20 cellular contexts compared by ENCODE assay signal in genomic region chr22:39246690-39247332, GRCh38. TPM values are rescaled to one million over a fixed set of nuclear protein-coding genes. Genes with fewer than 3 reads are reported as not detected.
DNase-seq lines count a peak whose midpoint lies in the region; ATAC-seq, FAIRE-seq and TF ChIP-seq lines count a peak whose summit lies in the region.
"Had no signal": no experiment of that assay in that cellular context is flagged by ENCODE, and none has a peak within 500 bp of the region (broad histone marks: within the 10 kb centered on the region; RNA-seq: fewer than 3 reads in every experiment).

No MANE protein-coding gene starts in this region.

- H3K27ac ChIP-seq in K562 (ENCODE audit: extremely low read depth, low read depth, low read length) (no peak overlapping the region), psoas muscle (peak overlapping the region; percentile 27), brain microvascular endothelial cell (no peak overlapping the region)
- H3K27ac ChIP-seq: 22Rv1, C4-2B had no signal

- CTCF ChIA-PET in activated CD4-positive, alpha-beta memory T cell treated with anti-CD3 and anti-CD28 coated beads for 36 hours (lab: Charles Lee): no interaction called here
- CTCF ChIA-PET in activated CD4-positive, alpha-beta memory T cell treated with anti-CD3 and anti-CD28 coated beads, Interleukin-2, amount 10 ng/mL, durations not matched to agents 7 days and 5 days (lab: Charles Lee): no interaction called here
- CTCF ChIA-PET in K562 (lab: Yijun Ruan, JAX; ENCODE audit: low intra/inter-chr PET ratio): no interaction called here

- TF ChIP-seq EP300 in K562 (IDR thresholded peaks at IDR 0.05; ENCODE audit: low read length): peak; percentile 65

- no peaks in the 10 kb centered on the region for H3K36me3 ChIP-seq in K562 (ENCODE audit: control insufficient read depth, insufficient read depth, low read length)
- no peaks in the 10 kb centered on the region for H3K36me3 ChIP-seq in psoas muscle (ENCODE audit: insufficient read depth in 1 of 2, low read depth in 1 of 2)
- no peaks in the 10 kb centered on the region for H3K36me3 ChIP-seq in brain microvascular endothelial cell (replicated peaks)

- H3K4me1 Mint-ChIP-seq in activated CD4-positive, alpha-beta memory T cell treated with anti-CD3 and anti-CD28 coated beads for 36 hours (ENCODE audit: low read depth): peaks cover 12% of the 10 kb centered on the region
- peaks cover 16% of the 10 kb centered on the region for H3K4me1 Mint-ChIP-seq in activated CD4-positive, alpha-beta memory T cell treated with anti-CD3 and anti-CD28 coated beads, Interleukin-2, amount 10 ng/mL, durations not matched to agents 7 days and 5 days

- no peaks in the 10 kb centered on the region for H3K36me3 Mint-ChIP-seq in activated CD4-positive, alpha-beta memory T cell treated with anti-CD3 and anti-CD28 coated beads for 36 hours
- no peaks in the 10 kb centered on the region for H3K36me3 Mint-ChIP-seq in activated CD4-positive, alpha-beta memory T cell treated with anti-CD3 and anti-CD28 coated beads, Interleukin-2, amount 10 ng/mL, durations not matched to agents 7 days and 5 days (ENCODE audit: low read depth)

- FAIRE-seq in GM19239 (lab: Jason Lieb, UNC) (peak; percentile 70), K562 (lab: Jason Lieb, UNC) (peak; percentile 78)

- no peak for TF ChIP-seq POLR2A in K562 (conservative IDR thresholded peaks at IDR 0.05)

- DNase-seq in activated CD4-positive, alpha-beta memory T cell treated with anti-CD3 and anti-CD28 coated beads for 36 hours: no peak
- no peak for DNase-seq in activated CD4-positive, alpha-beta memory T cell treated with anti-CD3 and anti-CD28 coated beads, Interleukin-2, amount 10 ng/mL, durations not matched to agents 7 days and 5 days
- DNase-seq in GM19239 (ENCODE audit: insufficient read length, low spot score) (no peak), K562 (ENCODE audit: extremely low read depth in 1 of 4, low spot score in 3 of 4) (peak in 2 of 4 experiments; percentile 32 to 44), psoas muscle (no peak), GM13976 (ENCODE audit: low spot score) (no peak), brain microvascular endothelial cell (no peak)
- DNase-seq: DMS79, KBM-7, NCI-H1092, NCI-H1436, NCI-H187 treated with DMSO at 0.1 percent for 48 hours, NCI-H2107, NCI-H446 treated with DMSO at 0.1 percent for 48 hours, NCI-H526 treated with DMSO at 0.1 percent for 48 hours, PC-3, SHP77 had no signal

- ATAC-seq in K562 (peak; percentile 35; the same call in 2 of the 3 replicates), psoas muscle (no peak), HG02588 (IDR thresholded peaks at IDR 0.05; ENCODE audit: unreplicated experiment) (no peak)
- ATAC-seq: PC-3 had no signal

- H3K27ac Mint-ChIP-seq in activated CD4-positive, alpha-beta memory T cell treated with anti-CD3 and anti-CD28 coated beads for 36 hours: peak overlapping the region; percentile 18
- no peak overlapping the region for H3K27ac Mint-ChIP-seq in activated CD4-positive, alpha-beta memory T cell treated with anti-CD3 and anti-CD28 coated beads, Interleukin-2, amount 10 ng/mL, durations not matched to agents 7 days and 5 days

- POLR2A ChIA-PET in activated CD4-positive, alpha-beta memory T cell treated with anti-CD3 and anti-CD28 coated beads for 36 hours (lab: Charles Lee): no interaction called here
- POLR2A ChIA-PET in activated CD4-positive, alpha-beta memory T cell treated with anti-CD3 and anti-CD28 coated beads, Interleukin-2, amount 10 ng/mL, durations not matched to agents 7 days and 5 days (lab: Charles Lee): no interaction called here
- POLR2A ChIA-PET in K562 (lab: Yijun Ruan, JAX): no interaction called here

- in situ Hi-C loops in K562 (cut with MboI) (no loop called here), GM13976 (cut with MboI; ENCODE audit: low sequenced_read_pairs, unreplicated experiment) (no loop called here), brain microvascular endothelial cell (cut with HindIII; ENCODE audit: low pct_ligation_motif_present, low sequenced_read_pairs) (no loop called here)

- H3K4me3 ChIP-seq in K562 (no peak overlapping the region), psoas muscle (no peak overlapping the region), brain microvascular endothelial cell (ENCODE audit: low read depth, low read length) (no peak overlapping the region)

- TF ChIP-seq CTCF in K562 (IDR thresholded peaks at IDR 0.05 in 2 of 3, conservative IDR thresholded peaks at IDR 0.05 in 1 of 3; ENCODE audit: insufficient read depth in 2 of 3, low read depth in 1 of 3, low read length in 3 of 3): no peak
- no peak for TF ChIP-seq CTCF in psoas muscle (IDR thresholded peaks at IDR 0.05)
- TF ChIP-seq CTCF in GM13976 (IDR thresholded peaks at IDR 0.05; ENCODE audit: borderline replicate concordance, control extremely low read depth, extremely low read depth, insufficient read depth, missing control alignments): no peak
- TF ChIP-seq CTCF in brain microvascular endothelial cell (IDR thresholded peaks at IDR 0.05; ENCODE audit: low read depth, low read length, missing control alignments): no peak

- peaks cover 0 to 4% of the 10 kb centered on the region in 2 experiments; a peak in 2 of 5 replicates for H3K27me3 ChIP-seq in K562 (ENCODE audit: control insufficient read depth in 2 of 2, insufficient read depth in 2 of 2, low read length in 2 of 2)
- no peaks in the 10 kb centered on the region for H3K27me3 ChIP-seq in psoas muscle (ENCODE audit: insufficient read depth in 3 of 3, low read length in 2 of 3)
- H3K27me3 ChIP-seq in brain microvascular endothelial cell (replicated peaks): peaks cover 33% of the 10 kb centered on the region

- H3K4me2 ChIP-seq in K562 (ENCODE audit: insufficient read depth, low read length): peak overlapping the region; percentile 43; the same call in 1 of the 2 replicates

- H3K9ac ChIP-seq in K562 (ENCODE audit: insufficient read depth in 1 of 2, low read depth in 2 of 2, low read length in 2 of 2): no peak overlapping the region

- intact Hi-C loops in activated CD4-positive, alpha-beta memory T cell treated with anti-CD3 and anti-CD28 coated beads for 36 hours (cut with micrococcal nuclease): loop anchor here (10.0 kb wide), 1 partner anchor 278 kb away; the partner anchor contains the start of gene ATF4
- intact Hi-C loops in K562 (cut with micrococcal nuclease): loop anchor here (10.0 kb wide), 1 partner anchor 58 kb away; no protein-coding TSS in a partner anchor
- intact Hi-C loops in psoas muscle (cut with DNase I): loop anchor here in 1 of 2 donors (5.0 kb wide), 1 partner anchor 60 kb away; no protein-coding TSS in a partner anchor

- H3K9me3 ChIP-seq in K562 (replicated peaks; ENCODE audit: control insufficient read depth, insufficient read depth, low read depth, low read length) (no peaks in the 10 kb centered on the region), psoas muscle (no peaks in the 10 kb centered on the region)

- 2% methylated on average over 7 of the region's 10 CpGs for WGBS in K562 (ENCODE audit: insufficient coverage, low coverage, missing lambda C conversion rate)
- WGBS in psoas muscle, 3 donors: 60 to 69% (median 64%) methylated on average over 10 of the region's 10 CpGs

- H3K27me3 Mint-ChIP-seq in activated CD4-positive, alpha-beta memory T cell treated with anti-CD3 and anti-CD28 coated beads for 36 hours: peaks cover 3% of the 10 kb centered on the region
- peaks cover 59% of the 10 kb centered on the region for H3K27me3 Mint-ChIP-seq in activated CD4-positive, alpha-beta memory T cell treated with anti-CD3 and anti-CD28 coated beads, Interleukin-2, amount 10 ng/mL, durations not matched to agents 7 days and 5 days

- no peak overlapping the region for H2AFZ ChIP-seq in K562 (ENCODE audit: low read depth, low read length)

- no peaks in the 10 kb centered on the region for H4K20me1 ChIP-seq in K562 (replicated peaks; ENCODE audit: control insufficient read depth, insufficient read depth, low read length)

- H3K9me3 Mint-ChIP-seq in activated CD4-positive, alpha-beta memory T cell treated with anti-CD3 and anti-CD28 coated beads for 36 hours: no peaks in the 10 kb centered on the region
- H3K9me3 Mint-ChIP-seq in activated CD4-positive, alpha-beta memory T cell treated with anti-CD3 and anti-CD28 coated beads, Interleukin-2, amount 10 ng/mL, durations not matched to agents 7 days and 5 days: no peaks in the 10 kb centered on the region

- peaks cover 12 to 51% of the 10 kb centered on the region in 2 experiments; a peak in 4 of 5 replicates for H3K4me1 ChIP-seq in K562 (replicated peaks in 1 of 2; ENCODE audit: control insufficient read depth in 2 of 2, insufficient read depth in 2 of 2, low read length in 2 of 2)
- H3K4me1 ChIP-seq in psoas muscle: peaks cover 25% of the 10 kb centered on the region

- no TSS peak for BruUV-seq in K562 (replicated peaks; lab: Mats Ljungman, UMichigan)

- no peak overlapping the region for H3K4me3 Mint-ChIP-seq in activated CD4-positive, alpha-beta memory T cell treated with anti-CD3 and anti-CD28 coated beads for 36 hours
- H3K4me3 Mint-ChIP-seq in activated CD4-positive, alpha-beta memory T cell treated with anti-CD3 and anti-CD28 coated beads, Interleukin-2, amount 10 ng/mL, durations not matched to agents 7 days and 5 days: no peak overlapping the region

- TF ChIP-seq RAD21 in K562 (CRISPR knock-in tag; conservative IDR thresholded peaks at IDR 0.05 in 1 of 2, IDR thresholded peaks at IDR 0.05 in 1 of 2): no peak

- H3K9me1 ChIP-seq in K562 (ENCODE audit: control insufficient read depth, insufficient read depth, low read length): no peaks in the 10 kb centered on the region

- H3K79me2 ChIP-seq in K562 (ENCODE audit: control insufficient read depth, insufficient read depth, low read length): no peaks in the 10 kb centered on the region; the same call in 2 of the 3 replicates

RNA-seq across cellular contexts. Expression of gene PDGFB, which starts 2.0 kb away (rescaled TPM):
- 10 to 100 TPM; 11.7 to 13.3 TPM for total RNA-seq in activated CD4-positive, alpha-beta memory T cell treated with anti-CD3 and anti-CD28 coated beads for 36 hours
- 1 to 10 TPM; 6.4 to 6.5 TPM for total RNA-seq in activated CD4-positive, alpha-beta memory T cell treated with anti-CD3 and anti-CD28 coated beads, Interleukin-2, amount 10 ng/mL, durations not matched to agents 7 days and 5 days
- 4.7 and 16.7 TPM in 2 replicates for total RNA-seq in K562 (2011; cell fraction: chromatin; rRNA removed; ENCODE audit: low replicate concordance)
- 12.4 and 26.7 TPM in 2 replicates for total RNA-seq in K562 (2011; cell fraction: nucleolus; rRNA removed)
- total RNA-seq in K562 (2011; cell fraction: nucleoplasm; rRNA removed): 8.9 and 13.1 TPM in 2 replicates
- 0.69 and 1.1 TPM in 2 replicates for total RNA-seq in K562 (2014; rRNA removed)
- 0.13 and 0.22 TPM in 2 replicates for total RNA-seq in K562 (2014; rRNA removed; fragmentation: Illumina TruSeq; extraction: Trizol)
- 0.11 TPM in 1 of 2 replicates, not detected in the other for total RNA-seq in K562 (2015; rRNA removed; fragmentation: Illumina TruSeq; extraction: Trizol)
- 1.2 and 1.4 TPM in 2 replicates for total RNA-seq in K562 (2021)
- polyA plus RNA-seq in K562 (2011; rRNA removed): 3.6 and 4.0 TPM in 2 replicates
- 4.9 and 8.7 TPM in 2 replicates for polyA plus RNA-seq in K562 (2011; cell fraction: cytosol; rRNA removed)
- polyA plus RNA-seq in K562 (2011; cell fraction: nucleus; rRNA removed): 8.4 and 18.7 TPM in 2 replicates
- 0.32 and 1.7 TPM in 2 replicates for polyA plus RNA-seq in K562 (2012)
- polyA plus RNA-seq in K562 (2014; fragmentation: Illumina TruSeq; extraction: Trizol): 0.40 and 0.89 TPM in 2 replicates
- under 1 TPM; 0.07 to 0.15 TPM for polyA plus RNA-seq in K562 (2014; fragmentation: Nextera tagmentation; extraction: Ambion mirVana)
- polyA plus RNA-seq in K562 (2014; rRNA removed): 0.50 and 0.56 TPM in 2 replicates
- polyA minus RNA-seq in K562 (2011; rRNA and poly(A)+ RNA removed): 3.8 and 6.7 TPM in 2 replicates
- 7.7 and 8.4 TPM in 2 replicates for polyA minus RNA-seq in K562 (2011; cell fraction: cytosol; rRNA and poly(A)+ RNA removed)
- 3.2 and 4.0 TPM in 2 replicates for polyA minus RNA-seq in K562 (2011; cell fraction: nucleus; rRNA and poly(A)+ RNA removed)
- 10 to 100 TPM in 3 of 4 donors, 1 to 10 TPM in 1; 7.5 to 16.4 (median 14.0) TPM for total RNA-seq in psoas muscle
- polyA plus RNA-seq in psoas muscle: 10 to 100 TPM in 1 of 3 donors, 1 to 10 TPM in 2; 5.2 to 10.1 (median 5.8) TPM
